Comparison of ENCODE assay signal across 36 cellular contexts in the genomic region with DNA sequence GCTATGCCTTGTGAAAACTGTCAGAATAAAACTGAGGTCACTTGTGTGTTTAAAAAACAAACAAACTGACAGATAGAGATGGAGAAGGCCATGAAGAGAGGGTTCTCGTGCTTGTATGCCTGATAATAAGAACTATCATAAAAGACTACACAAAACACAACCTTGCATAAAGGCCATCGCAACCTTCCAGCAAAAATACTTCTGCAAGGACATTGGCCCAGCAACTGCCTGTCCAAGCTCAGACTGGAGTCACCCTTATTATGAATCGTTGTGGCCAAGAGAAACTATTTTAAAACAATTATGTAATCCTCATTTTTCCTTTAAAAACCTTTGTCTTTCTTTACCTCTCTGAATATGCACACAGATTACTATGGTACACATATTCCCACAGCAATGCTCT.
"Had no signal": no experiment of that assay in that cellular context is flagged by ENCODE, and none has a peak within 500 bp of the region (broad histone marks: within the 10 kb centered on the region; RNA-seq: fewer than 3 reads in every experiment).

No MANE protein-coding gene starts in this region.

- H3K4me3 ChIP-seq: MG63 had no signal

- DNase-seq: Karpas-422, Kasumi-1, MG63, MM.1S, MV-4-11, NCI-H1048, NCI-H1092, NCI-H1092 treated with DMSO at 0.1 percent for 48 hours, NCI-H1105, NCI-H1105 treated with DMSO at 0.1 percent for 48 hours, NCI-H1417, NCI-H1417 treated with DMSO at 0.1 percent for 48 hours, NCI-H1436, NCI-H1436 treated with DMSO at 0.1 percent for 48 hours, NCI-H146, NCI-H1694, NCI-H1694 treated with DMSO at 0.1 percent for 48 hours, NCI-H187, NCI-H187 treated with DMSO at 0.1 percent for 48 hours, NCI-H1930, NCI-H2029, NCI-H2029 treated with DMSO at 0.1 percent for 48 hours, NCI-H2081, NCI-H2081 treated with DMSO at 0.1 percent for 48 hours, NCI-H2107, NCI-H2171, NCI-H2171 treated with DMSO at 0.1 percent for 48 hours, NCI-H2227 treated with DMSO at 0.1 percent for 48 hours, NCI-H226, NCI-H345, NCI-H446, NCI-H446 treated with DMSO at 0.1 percent for 48 hours, NCI-H510A, NCI-H510A treated with DMSO at 0.1 percent for 48 hours, NCI-H524 had no signal

- H3K36me3 ChIP-seq: MG63 had no signal

- H3K9me3 ChIP-seq: MG63 had no signal

- H3K27ac ChIP-seq: KMS-11 had no signal

- H3K27me3 ChIP-seq: MG63 had no signal
